ENCODE assay signal across 26 cellular contexts in the genomic region with DNA sequence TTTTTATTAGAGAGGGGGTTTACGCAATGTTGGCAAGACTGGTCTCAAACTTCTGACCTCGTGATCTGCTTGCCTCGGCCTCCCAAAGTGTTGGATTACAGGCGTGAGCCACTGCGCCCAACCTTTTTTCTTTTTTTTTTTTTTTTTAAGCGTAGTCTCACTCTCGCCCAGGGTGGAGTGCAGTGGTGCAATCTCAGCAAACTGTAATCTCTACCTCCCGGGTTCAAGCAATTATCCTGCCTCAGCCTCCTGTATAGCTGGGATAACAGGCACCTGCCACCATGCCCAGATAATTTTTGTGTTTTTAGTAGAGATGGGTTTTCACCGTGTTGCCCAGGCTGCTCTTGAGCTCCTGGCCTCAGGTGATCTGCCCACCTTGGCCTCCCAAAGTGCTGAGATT.
"Had no signal": no experiment of that assay in that cellular context is flagged by ENCODE, and none has a peak within 500 bp of the region (broad histone marks: within the 10 kb centered on the region; RNA-seq: fewer than 3 reads in every experiment).

No MANE protein-coding gene starts in this region.

- H3K4me1 ChIP-seq: heart left ventricle, left lung, lower lobe of right lung had no signal

- H2AFZ ChIP-seq: hepatocyte had no signal

- FAIRE-seq: colon, endothelial cell of umbilical vein, frontal cortex, kidney had no signal

- DNase-seq: dermis blood vessel endothelial cell; dorsolateral prefrontal cortex; effector CD4-positive, alpha-beta T cell; effector memory CD4-positive, alpha-beta T cell; foreskin fibroblast; heart left ventricle; hypothalamus; immature natural killer cell; islet precursor cell; kidney; kidney glomerular epithelial cell; left colon; left lung; left ventricle myocardium superior; lower lobe of right lung; mesenchymal stem cell; mucosa of descending colon; naive B cell; naive thymus-derived CD8-positive, alpha-beta T cell had no signal

- ATAC-seq: gastroesophageal sphincter; heart left ventricle; left colon; left lung; left ventricle myocardium superior; mucosa of descending colon; naive thymus-derived CD8-positive, alpha-beta T cell had no signal

- H3K4me2 ChIP-seq: hepatocyte had no signal

- H3K4me3 ChIP-seq: coronary artery, dorsolateral prefrontal cortex, esophagus muscularis mucosa, gastroesophageal sphincter, heart left ventricle, hepatocyte, left lung, lower lobe of right lung, mucosa of descending colon had no signal

- H3K27ac ChIP-seq: coronary artery, dorsolateral prefrontal cortex, esophagus muscularis mucosa, gastroesophageal sphincter, heart left ventricle, hepatocyte, left lung, lower lobe of right lung had no signal

- H3K36me3 ChIP-seq: esophagus muscularis mucosa, gastroesophageal sphincter, heart left ventricle, left lung, lower lobe of right lung had no signal

- H3K9me3 ChIP-seq: esophagus muscularis mucosa, gastroesophageal sphincter, heart left ventricle, left lung, lower lobe of right lung, mucosa of descending colon had no signal

- H3K27me3 ChIP-seq: dorsolateral prefrontal cortex, esophagus muscularis mucosa, gastroesophageal sphincter, heart left ventricle, hepatocyte, left lung had no signal

- H3K79me2 ChIP-seq: hepatocyte had no signal
